ENCODE assay signal across 15 cellular contexts in the genomic region with DNA sequence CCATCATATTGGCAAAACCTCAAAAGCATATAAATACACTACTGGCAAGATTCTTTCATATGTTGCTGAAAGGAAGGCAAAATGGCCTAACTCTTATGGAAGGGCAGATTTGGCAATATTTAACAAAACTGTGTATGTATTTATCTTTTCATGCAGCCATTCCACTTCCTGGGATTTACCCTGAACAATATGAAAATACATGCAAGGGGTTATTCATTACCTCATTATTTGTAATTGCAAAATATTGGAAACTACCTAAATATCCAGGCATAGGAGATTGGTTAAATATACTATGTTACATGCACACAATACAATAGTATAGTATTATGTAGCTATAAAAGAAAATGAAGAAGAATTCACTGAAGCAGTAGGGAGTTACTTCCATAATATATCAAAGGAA.
"Had no signal": no experiment of that assay in that cellular context is flagged by ENCODE, and none has a peak within 500 bp of the region (broad histone marks: within the 10 kb centered on the region; RNA-seq: fewer than 3 reads in every experiment).

No MANE protein-coding gene starts in this region.

- FAIRE-seq: keratinocyte had no signal

- H3K4me3 ChIP-seq: colonic mucosa, hepatocyte, neural progenitor cell, ovary, right lobe of liver, upper lobe of right lung had no signal

- DNase-seq: activated CD4-positive, alpha-beta memory T cell treated with anti-CD3 and anti-CD28 coated beads, Interleukin-2, amount 10 ng/mL, durations not matched to agents 7 days and 5 days; activated CD4-positive, CD25-positive, alpha-beta regulatory T cell treated with anti-CD3 and anti-CD28 coated beads, Interleukin-2, amount 50 U/mL, for 72 hours; activated naive CD4-positive, alpha-beta T cell treated with anti-CD3 and anti-CD28 coated beads, Interleukin-2, amount 50 U/mL, for 16 hours; activated T-cell treated with anti-CD3 and anti-CD28 coated beads, Interleukin-2, amount 50 U/mL, for 24 hours; colonic mucosa; midbrain; ovary; right lobe of liver; stimulated activated naive CD8-positive, alpha-beta T cell treated with anti-CD3 and anti-CD28 coated beads, Interleukin-15, amount 100 ng/mL, for 72 hours; upper lobe of right lung had no signal

- ATAC-seq: esophagus mucosa; left lobe of liver; stimulated activated naive CD8-positive, alpha-beta T cell treated with anti-CD3 and anti-CD28 coated beads, Interleukin-15, amount 100 ng/mL, for 72 hours; upper lobe of right lung had no signal

- H3K4me3 Mint-ChIP-seq: activated CD4-positive, alpha-beta memory T cell treated with anti-CD3 and anti-CD28 coated beads, Interleukin-2, amount 10 ng/mL, durations not matched to agents 7 days and 5 days; activated T-cell treated with anti-CD3 and anti-CD28 coated beads, Interleukin-2, amount 50 U/mL, for 24 hours; neural progenitor cell; stimulated activated naive CD8-positive, alpha-beta T cell treated with anti-CD3 and anti-CD28 coated beads, Interleukin-15, amount 100 ng/mL, for 72 hours had no signal

- H3K4me2 ChIP-seq: hepatocyte, neural progenitor cell had no signal

- H3K4me1 Mint-ChIP-seq: activated CD4-positive, alpha-beta memory T cell treated with anti-CD3 and anti-CD28 coated beads, Interleukin-2, amount 10 ng/mL, durations not matched to agents 7 days and 5 days; neural progenitor cell; stimulated activated naive CD8-positive, alpha-beta T cell treated with anti-CD3 and anti-CD28 coated beads, Interleukin-15, amount 100 ng/mL, for 72 hours had no signal

- H3K9ac ChIP-seq: neural progenitor cell had no signal

- H3K9me3 Mint-ChIP-seq: activated CD4-positive, alpha-beta memory T cell treated with anti-CD3 and anti-CD28 coated beads, Interleukin-2, amount 10 ng/mL, durations not matched to agents 7 days and 5 days had no signal

- H3K27ac Mint-ChIP-seq: activated CD4-positive, alpha-beta memory T cell treated with anti-CD3 and anti-CD28 coated beads, Interleukin-2, amount 10 ng/mL, durations not matched to agents 7 days and 5 days; activated T-cell treated with anti-CD3 and anti-CD28 coated beads, Interleukin-2, amount 50 U/mL, for 24 hours; neural progenitor cell; stimulated activated naive CD8-positive, alpha-beta T cell treated with anti-CD3 and anti-CD28 coated beads, Interleukin-15, amount 100 ng/mL, for 72 hours had no signal

- H3K27me3 ChIP-seq: colonic mucosa, hepatocyte, neural progenitor cell, ovary, right lobe of liver, upper lobe of right lung had no signal

- H3K4me1 ChIP-seq: colonic mucosa, neural progenitor cell, right lobe of liver, upper lobe of right lung had no signal

- H3K9me3 ChIP-seq: colonic mucosa, ovary, right lobe of liver, upper lobe of right lung had no signal

- H3K27me3 Mint-ChIP-seq: activated CD4-positive, alpha-beta memory T cell treated with anti-CD3 and anti-CD28 coated beads, Interleukin-2, amount 10 ng/mL, durations not matched to agents 7 days and 5 days had no signal

- H3K36me3 ChIP-seq: colonic mucosa, neural progenitor cell, ovary, right lobe of liver, upper lobe of right lung had no signal

- H3K79me2 ChIP-seq: hepatocyte had no signal

- H2AFZ ChIP-seq: hepatocyte, neural progenitor cell had no signal

- H3K36me3 Mint-ChIP-seq: neural progenitor cell had no signal

- H3K27ac ChIP-seq: colonic mucosa, hepatocyte, neural progenitor cell, ovary, right lobe of liver, upper lobe of right lung had no signal
